ENCODE assay signal across 27 cellular contexts in the genomic region with DNA sequence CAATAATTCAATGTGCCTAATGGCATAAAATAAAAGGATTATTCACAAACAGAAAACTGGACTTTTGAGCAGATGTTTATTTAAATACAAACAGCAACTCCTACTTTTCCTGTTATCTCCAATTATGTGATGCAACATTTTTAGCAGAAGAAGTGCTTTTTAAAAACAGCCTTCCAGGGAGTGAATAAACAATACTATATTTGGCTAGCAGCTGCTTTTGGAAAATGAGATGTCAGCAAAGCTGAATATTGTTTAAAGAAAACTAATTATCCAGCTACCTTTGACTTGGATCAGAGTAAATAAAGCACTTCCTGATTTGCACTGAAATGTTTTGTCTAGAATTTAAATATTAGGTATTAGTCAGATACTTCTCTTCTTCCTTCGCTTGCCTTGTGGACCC. TPM values are rescaled to one million over a fixed set of nuclear protein-coding genes. Genes with fewer than 3 reads are reported as not detected.
A peak's percentile ranks its signal among the peaks of the same experiment; 100 is the strongest.
DNase-seq lines count a peak whose midpoint lies in the region; ATAC-seq, FAIRE-seq and TF ChIP-seq lines count a peak whose summit lies in the region.
"Had no signal": no experiment of that assay in that cellular context is flagged by ENCODE, and none has a peak within 500 bp of the region (broad histone marks: within the 10 kb centered on the region; RNA-seq: fewer than 3 reads in every experiment).

No MANE protein-coding gene starts in this region.

- no peak for TF ChIP-seq POLR2A in lower leg skin (IDR thresholded peaks at IDR 0.05)

- H3K27ac Mint-ChIP-seq in stimulated activated naive CD8-positive, alpha-beta T cell treated with anti-CD3 and anti-CD28 coated beads, Interleukin-15, amount 100 ng/mL, for 72 hours = no peak overlapping the region
- H3K27ac Mint-ChIP-seq: neural progenitor cell; progenitor cell of endocrine pancreas; stimulated activated naive B cell treated with anti-CD40 and anti-IgM and Interleukin-4, amounts not matched to agents 10 μg/mL and 1 μg/mL and 100 μg/mL, for 72 hours had no signal

- H3K9me3 Mint-ChIP-seq in stimulated activated naive CD8-positive, alpha-beta T cell treated with anti-CD3 and anti-CD28 coated beads, Interleukin-15, amount 100 ng/mL, for 72 hours = no peaks in the 10 kb centered on the region
- H3K9me3 Mint-ChIP-seq: activated naive CD4-positive, alpha-beta T cell treated with anti-CD3 and anti-CD28 coated beads for 36 hours; neural progenitor cell; stimulated activated naive B cell treated with anti-CD40 and anti-IgM and Interleukin-4, amounts not matched to agents 10 μg/mL and 1 μg/mL and 100 μg/mL, for 72 hours had no signal

- intact Hi-C loops in lower leg skin (cut with DNase I; ENCODE audit: low total_unique reads) = no loop called here

- H3K4me3 ChIP-seq in lower leg skin (ENCODE audit: low read depth, poor library complexity, severe bottlenecking) = no peak overlapping the region
- H3K4me3 ChIP-seq: ascending aorta, esophagus muscularis mucosa, GM12878, neural progenitor cell, thoracic aorta had no signal

- H3K27ac ChIP-seq in VCaP = peak overlapping the region; percentile 55
- H3K27ac ChIP-seq: ascending aorta, C4-2B, esophagus muscularis mucosa, KMS-11, neural progenitor cell, RWPE1, thoracic aorta had no signal

- TF ChIP-seq CTCF in VCaP (conservative IDR thresholded peaks at IDR 0.05) = no peak
- TF ChIP-seq CTCF in lower leg skin (IDR thresholded peaks at IDR 0.05) = no peak

- no peak for ATAC-seq in stimulated activated naive CD8-positive, alpha-beta T cell treated with anti-CD3 and anti-CD28 coated beads, Interleukin-15, amount 100 ng/mL, for 72 hours
- ATAC-seq: GM12878; left lobe of liver; stimulated activated naive B cell treated with anti-CD40 and anti-IgM and Interleukin-4, amounts not matched to agents 10 μg/mL and 1 μg/mL and 100 μg/mL, for 72 hours had no signal

- no peaks in the 10 kb centered on the region for H3K27me3 Mint-ChIP-seq in stimulated activated naive CD8-positive, alpha-beta T cell treated with anti-CD3 and anti-CD28 coated beads, Interleukin-15, amount 100 ng/mL, for 72 hours
- H3K27me3 Mint-ChIP-seq: progenitor cell of endocrine pancreas; stimulated activated naive B cell treated with anti-CD40 and anti-IgM and Interleukin-4, amounts not matched to agents 10 μg/mL and 1 μg/mL and 100 μg/mL, for 72 hours had no signal

- no peak overlapping the region for H3K4me3 Mint-ChIP-seq in stimulated activated naive CD8-positive, alpha-beta T cell treated with anti-CD3 and anti-CD28 coated beads, Interleukin-15, amount 100 ng/mL, for 72 hours
- H3K4me3 Mint-ChIP-seq: activated naive CD4-positive, alpha-beta T cell treated with anti-CD3 and anti-CD28 coated beads for 36 hours; neural progenitor cell; stimulated activated naive B cell treated with anti-CD40 and anti-IgM and Interleukin-4, amounts not matched to agents 10 μg/mL and 1 μg/mL and 100 μg/mL, for 72 hours had no signal

- WGBS in lower leg skin, 2 donors = 59 to 75% methylated on average over 1 of the region's 1 CpG

- peak; percentile 98 for FAIRE-seq in islet of Langerhans (lab: Jason Lieb, UNC)
- FAIRE-seq: GM12878 had no signal

- peaks cover 5% of the 10 kb centered on the region for H3K4me1 Mint-ChIP-seq in stimulated activated naive CD8-positive, alpha-beta T cell treated with anti-CD3 and anti-CD28 coated beads, Interleukin-15, amount 100 ng/mL, for 72 hours
- H3K4me1 Mint-ChIP-seq: stimulated activated naive B cell treated with anti-CD40 and anti-IgM and Interleukin-4, amounts not matched to agents 10 μg/mL and 1 μg/mL and 100 μg/mL, for 72 hours had no signal

- DNase-seq in DMS153 treated with DMSO at 0.1 percent for 48 hours (lab: John Stamatoyannopoulos, UW; ENCODE audit: unreplicated experiment) = peak; percentile 62
- DNase-seq in NCI-H146 (lab: John Stamatoyannopoulos, UW) = peak; percentile 69
- no peak for DNase-seq in stimulated activated naive CD8-positive, alpha-beta T cell treated with anti-CD3 and anti-CD28 coated beads, Interleukin-15, amount 100 ng/mL, for 72 hours
- DNase-seq in OCI-M2 (lab: John Stamatoyannopoulos, UW; ENCODE audit: unreplicated experiment) = no peak
- no peak for DNase-seq in lower leg skin (ENCODE audit: low spot score in 2 of 2)
- no peak for DNase-seq in Kasumi-1 (lab: John Stamatoyannopoulos, UW)
- DNase-seq: ACHN; activated CD4-positive, CD25-positive, alpha-beta regulatory T cell treated with anti-CD3 and anti-CD28 coated beads, Interleukin-2, amount 50 U/mL, for 72 hours; activated naive CD4-positive, alpha-beta T cell treated with anti-CD3 and anti-CD28 coated beads for 36 hours; activated T-cell treated with anti-CD3 and anti-CD28 coated beads, Interleukin-2, amount 50 U/mL, for 48 hours; DMS 273 treated with DMSO at 0.1 percent for 48 hours; NCI-H226; stimulated activated CD4-positive, alpha-beta T cell treated with anti-CD3 and anti-CD28 coated beads, Interleukin-1b, Interleukin-23, amount 100 ng/mL, for 48 hours; stimulated activated naive B cell treated with anti-CD40 and anti-IgM and Interleukin-4, amounts not matched to agents 10 μg/mL and 1 μg/mL and 100 μg/mL, for 72 hours; T1000 had no signal

RNA-seq across cellular contexts. Expression of gene CDK1, which starts 23.3 kb away (rescaled TPM):
- total RNA-seq in lower leg skin = 1 to 10 TPM; 5.1 to 8.4 (median 6.5) TPM
- total RNA-seq: ascending aorta had no signal

Comparison
In these comparisons a context has a peak if more than half of its experiments do, and no peak if none do; other contexts are left out.
1. DNase-seq: peak in DMS153 treated with DMSO at 0.1 percent for 48 hours (single experiment) and NCI-H146 (single experiment); none in stimulated activated naive CD8-positive, alpha-beta T cell treated with anti-CD3 and anti-CD28 coated beads, Interleukin-15, amount 100 ng/mL, for 72 hours (0 of 2), OCI-M2 (single experiment), lower leg skin (0 of 2) and Kasumi-1 (0 of 2).